In genomic region chr3:118478706-118479276, GRCh38 we compare ENCODE assay signal across 19 cellular contexts.
"Had no signal": no experiment of that assay in that cellular context is flagged by ENCODE, and none has a peak within 500 bp of the region (broad histone marks: within the 10 kb centered on the region; RNA-seq: fewer than 3 reads in every experiment).

No MANE protein-coding gene starts in this region.

- H3K4me1 Mint-ChIP-seq: activated naive CD8-positive, alpha-beta T cell treated with anti-CD3 and anti-CD28 coated beads, Interleukin-2, amount 50 U/mL, for 24 hours; naive thymus-derived CD4-positive, alpha-beta T cell; stimulated activated memory B cell treated with anti-CD40 and anti-IgM and Interleukin-4, amounts not matched to agents 10 μg/mL and 1 μg/mL and 100 μg/mL, for 72 hours had no signal

- H3K79me2 ChIP-seq: hepatocyte had no signal

- H3K9me3 ChIP-seq: colonic mucosa, gastroesophageal sphincter, tibial artery, uterus had no signal

- H3K27me3 Mint-ChIP-seq: activated naive CD8-positive, alpha-beta T cell treated with anti-CD3 and anti-CD28 coated beads, Interleukin-2, amount 50 U/mL, for 24 hours; naive thymus-derived CD4-positive, alpha-beta T cell; stimulated activated memory B cell treated with anti-CD40 and anti-IgM and Interleukin-4, amounts not matched to agents 10 μg/mL and 1 μg/mL and 100 μg/mL, for 72 hours had no signal

- H3K4me1 ChIP-seq: colonic mucosa, gastroesophageal sphincter, tibial artery, uterus had no signal

- H3K27me3 ChIP-seq: colonic mucosa, gastroesophageal sphincter, hepatocyte, tibial artery, uterus had no signal

- H3K4me2 ChIP-seq: hepatocyte, smooth muscle cell had no signal

- DNase-seq: activated CD4-positive, alpha-beta T cell treated with anti-CD3 and anti-CD28 coated beads for 4 hours; activated CD8-positive, alpha-beta memory T cell treated with anti-CD3 and anti-CD28 coated beads, Interleukin-2, amount 50 U/mL, for 48 hours; activated CD8-positive, alpha-beta T cell treated with anti-CD3 and anti-CD28 coated beads, Interleukin-2, amount 10 ng/mL, durations not matched to agents 7 days and 5 days; activated naive CD4-positive, alpha-beta T cell treated with Interleukin-2 at 50 U/mL for 16 hours; activated naive CD8-positive, alpha-beta T cell treated with anti-CD3 and anti-CD28 coated beads, Interleukin-2, amount 50 U/mL, for 24 hours; colonic mucosa; effector CD4-positive, alpha-beta T cell; left colon; naive thymus-derived CD4-positive, alpha-beta T cell; right cardiac atrium; T-helper 9 cell; tibial artery; uterus had no signal

- H3K27ac Mint-ChIP-seq: activated CD8-positive, alpha-beta T cell treated with anti-CD3 and anti-CD28 coated beads, Interleukin-2, amount 10 ng/mL, durations not matched to agents 7 days and 5 days; activated naive CD8-positive, alpha-beta T cell treated with anti-CD3 and anti-CD28 coated beads, Interleukin-2, amount 50 U/mL, for 24 hours; naive thymus-derived CD4-positive, alpha-beta T cell; stimulated activated memory B cell treated with anti-CD40 and anti-IgM and Interleukin-4, amounts not matched to agents 10 μg/mL and 1 μg/mL and 100 μg/mL, for 72 hours had no signal

- H3K4me3 ChIP-seq: colonic mucosa, gastroesophageal sphincter, hepatocyte, lung, smooth muscle cell, tibial artery, uterus had no signal

- H3K9me3 Mint-ChIP-seq: stimulated activated memory B cell treated with anti-CD40 and anti-IgM and Interleukin-4, amounts not matched to agents 10 μg/mL and 1 μg/mL and 100 μg/mL, for 72 hours had no signal

- H3K36me3 ChIP-seq: colonic mucosa, gastroesophageal sphincter, tibial artery, uterus had no signal

- H3K4me3 Mint-ChIP-seq: activated CD8-positive, alpha-beta T cell treated with anti-CD3 and anti-CD28 coated beads, Interleukin-2, amount 10 ng/mL, durations not matched to agents 7 days and 5 days; activated naive CD8-positive, alpha-beta T cell treated with anti-CD3 and anti-CD28 coated beads, Interleukin-2, amount 50 U/mL, for 24 hours; naive thymus-derived CD4-positive, alpha-beta T cell; stimulated activated memory B cell treated with anti-CD40 and anti-IgM and Interleukin-4, amounts not matched to agents 10 μg/mL and 1 μg/mL and 100 μg/mL, for 72 hours had no signal

- H3K36me3 Mint-ChIP-seq: naive thymus-derived CD4-positive, alpha-beta T cell; stimulated activated memory B cell treated with anti-CD40 and anti-IgM and Interleukin-4, amounts not matched to agents 10 μg/mL and 1 μg/mL and 100 μg/mL, for 72 hours had no signal

- ATAC-seq: activated CD8-positive, alpha-beta T cell treated with anti-CD3 and anti-CD28 coated beads, Interleukin-2, amount 10 ng/mL, durations not matched to agents 7 days and 5 days; activated naive CD8-positive, alpha-beta T cell treated with anti-CD3 and anti-CD28 coated beads, Interleukin-2, amount 50 U/mL, for 24 hours; gastroesophageal sphincter; left colon; naive thymus-derived CD4-positive, alpha-beta T cell; right cardiac atrium; stimulated activated memory B cell treated with anti-CD40 and anti-IgM and Interleukin-4, amounts not matched to agents 10 μg/mL and 1 μg/mL and 100 μg/mL, for 72 hours had no signal

- H3K27ac ChIP-seq: colonic mucosa, gastroesophageal sphincter, hepatocyte, tibial artery, uterus, VCaP had no signal

- H2AFZ ChIP-seq: hepatocyte had no signal
